Comparison of ENCODE assay signal across 15 cellular contexts in the genomic region with DNA sequence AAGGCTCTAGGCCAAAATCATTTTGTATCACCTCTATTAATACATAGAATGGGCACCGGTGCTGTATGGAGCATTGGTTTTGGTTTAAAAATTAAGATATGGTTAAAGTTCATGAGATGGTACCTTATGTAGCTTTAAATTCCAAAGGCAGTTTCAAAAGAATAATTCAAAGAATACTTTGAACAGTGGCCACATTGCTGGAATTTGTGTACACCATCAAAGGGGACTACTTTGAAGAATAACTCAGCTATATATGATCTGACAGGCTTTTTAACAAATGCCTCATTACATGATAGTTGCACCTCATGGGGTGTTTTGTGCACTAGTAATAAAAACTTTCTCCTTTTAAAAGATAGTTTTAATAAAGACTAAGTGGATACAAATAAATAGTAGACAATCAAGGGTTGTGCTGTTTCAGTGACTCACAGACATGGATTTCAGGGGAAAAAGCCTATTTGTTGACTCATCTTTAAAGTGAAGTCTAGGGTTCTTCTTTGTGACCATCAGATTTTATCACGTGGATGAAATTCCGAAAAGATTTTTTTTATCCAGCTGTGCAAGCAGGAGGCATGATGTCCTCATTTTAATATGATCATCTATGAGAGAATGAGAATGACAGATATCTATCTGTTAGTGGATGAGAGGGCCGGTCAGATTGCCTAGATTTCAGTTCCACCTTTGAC. TPM values are rescaled to one million over a fixed set of nuclear protein-coding genes. Genes with fewer than 3 reads are reported as not detected.
DNase-seq lines count a peak whose midpoint lies in the region; ATAC-seq, FAIRE-seq and TF ChIP-seq lines count a peak whose summit lies in the region.
"Had no signal": no experiment of that assay in that cellular context is flagged by ENCODE, and none has a peak within 500 bp of the region (broad histone marks: within the 10 kb centered on the region; RNA-seq: fewer than 3 reads in every experiment).

No MANE protein-coding gene starts in this region.

- H3K4me3 ChIP-seq in AG04449 (ENCODE audit: low read depth, low read length) = no peak overlapping the region
- no peak overlapping the region for H3K4me3 ChIP-seq in naive thymus-derived CD4-positive, alpha-beta T cell (ENCODE audit: low read length)
- H3K4me3 ChIP-seq: uterus had no signal

- CTCF ChIA-PET in AG04449 (lab: Yijun Ruan, JAX) = interaction anchor here (1.0 kb wide), 1 partner anchor 10 kb away, joined by 3 read pairs; no protein-coding TSS in a partner anchor
- CTCF ChIA-PET in naive thymus-derived CD4-positive, alpha-beta T cell (lab: Charles Lee) = no interaction called here

- peaks cover 0 to 21% (median 0%) of the 10 kb centered on the region in 5 donors for H3K36me3 Mint-ChIP-seq in naive thymus-derived CD4-positive, alpha-beta T cell

- POLR2A ChIA-PET in AG04449 (lab: Yijun Ruan, JAX) = interaction anchor here (0.7 to 1.3 kb wide), 2 partner anchors 13 to 642 kb away, joined by 3 to 5 read pairs; a partner anchor contains a TSS
- POLR2A ChIA-PET in naive thymus-derived CD4-positive, alpha-beta T cell (lab: Charles Lee) = interaction anchor here (1.0 kb wide), 1 partner anchor 11 kb away, joined by 4 read pairs; no protein-coding TSS in a partner anchor

- peaks cover 12 to 22% of the 10 kb centered on the region in 2 donors for H3K4me1 ChIP-seq in naive thymus-derived CD4-positive, alpha-beta T cell (ENCODE audit: control insufficient read depth in 2 of 2, insufficient read depth in 2 of 2, low read length in 2 of 2)
- H3K4me1 ChIP-seq: uterus had no signal

- FAIRE-seq in D721Med (lab: Jason Lieb, UNC) = no peak

- intact Hi-C loops in naive thymus-derived CD4-positive, alpha-beta T cell (cut with micrococcal nuclease) = no loop called here

- no peak overlapping the region for H3K27ac ChIP-seq in naive thymus-derived CD4-positive, alpha-beta T cell (ENCODE audit: low read depth, low read length)
- H3K27ac ChIP-seq: uterus had no signal

- TF ChIP-seq CTCF in AG04449 (IDR thresholded peaks at IDR 0.05; ENCODE audit: insufficient read depth, low read length, missing control alignments) (no peak), D721Med (IDR thresholded peaks at IDR 0.05; ENCODE audit: insufficient read depth, missing control alignments) (no peak)

- DNase-seq in AG04449 (ENCODE audit: low read depth, low spot score) = peak; percentile 19
- DNase-seq in HPDE6-E6E7 (ENCODE audit: extremely low spot score) = peak; percentile 46
- peak; percentile 1 for DNase-seq in amniotic stem cell (lab: John Stamatoyannopoulos, UW)
- peak; percentile 55 for DNase-seq in glomerular visceral epithelial cell (ENCODE audit: extremely low spot score)
- DNase-seq in activated CD4-positive, alpha-beta T cell treated with anti-CD3 and anti-CD28 coated beads for 1 hour = no peak
- DNase-seq in NK-92 treated with Interleukin-12 subunit alpha and Interleukin-12 subunit beta, amount 100 ng/mL, for 24 hours (lab: John Stamatoyannopoulos, UW) = no peak
- DNase-seq in D721Med (ENCODE audit: insufficient read length, low spot score) = no peak
- no peak for DNase-seq in naive thymus-derived CD4-positive, alpha-beta T cell
- DNase-seq: left cardiac atrium; NCI-H2081 treated with DMSO at 0.1 percent for 48 hours; stimulated activated CD4-positive, alpha-beta T cell treated with anti-CD3 and anti-CD28 coated beads, Interleukin-15, amount 100 ng/mL, for 24 hours; uterus had no signal

- no peaks in the 10 kb centered on the region for H3K27me3 ChIP-seq in naive thymus-derived CD4-positive, alpha-beta T cell (ENCODE audit: control insufficient read depth in 2 of 2, insufficient read depth in 2 of 2, low read length in 2 of 2)
- H3K27me3 ChIP-seq: uterus had no signal

- ATAC-seq in naive thymus-derived CD4-positive, alpha-beta T cell = no peak
- ATAC-seq: esophagus mucosa, left cardiac atrium had no signal

- peaks cover 0 to 2% (median 0%) of the 10 kb centered on the region in 11 donors for H3K9me3 Mint-ChIP-seq in naive thymus-derived CD4-positive, alpha-beta T cell

- H3K27ac Mint-ChIP-seq in naive thymus-derived CD4-positive, alpha-beta T cell = no peak overlapping the region
- H3K27ac Mint-ChIP-seq: brain had no signal

- H3K9me3 ChIP-seq in naive thymus-derived CD4-positive, alpha-beta T cell (ENCODE audit: control insufficient read depth in 2 of 3, low read length in 3 of 3) = no peaks in the 10 kb centered on the region
- H3K9me3 ChIP-seq: uterus had no signal

- H3K27me3 Mint-ChIP-seq in naive thymus-derived CD4-positive, alpha-beta T cell = no peaks in the 10 kb centered on the region

- H3K4me1 Mint-ChIP-seq in naive thymus-derived CD4-positive, alpha-beta T cell = peaks cover 11 to 60% (median 50%) of the 10 kb centered on the region in 7 donors

- no peaks in the 10 kb centered on the region for H3K36me3 ChIP-seq in naive thymus-derived CD4-positive, alpha-beta T cell (ENCODE audit: control insufficient read depth in 2 of 3, insufficient read depth in 3 of 3, low read length in 3 of 3)
- H3K36me3 ChIP-seq: uterus had no signal

- H3K4me3 Mint-ChIP-seq in naive thymus-derived CD4-positive, alpha-beta T cell = no peak overlapping the region
- H3K4me3 Mint-ChIP-seq: brain, CD14-positive monocyte had no signal

RNA-seq across cellular contexts. Expression of a gene that starts 12.8 kb away (rescaled TPM):
- total RNA-seq in naive thymus-derived CD4-positive, alpha-beta T cell = 10 to 100 TPM; 21.8 to 34.7 (median 28.8) TPM
- polyA plus RNA-seq in naive thymus-derived CD4-positive, alpha-beta T cell = 10 to 100 TPM; 11.9 to 14.7 TPM

Comparison
In these comparisons a context has a peak if more than half of its experiments do, and no peak if none do; other contexts are left out.
1. DNase-seq: peak in AG04449 (single experiment), HPDE6-E6E7 (single experiment), amniotic stem cell (single experiment) and glomerular visceral epithelial cell (single experiment); none in activated CD4-positive, alpha-beta T cell treated with anti-CD3 and anti-CD28 coated beads for 1 hour (single experiment), NK-92 treated with Interleukin-12 subunit alpha and Interleukin-12 subunit beta, amount 100 ng/mL, for 24 hours (single experiment), D721Med (single experiment) and naive thymus-derived CD4-positive, alpha-beta T cell (0 of 9).